In genomic region chr12:42024495-42024830, GRCh38 we compare ENCODE assay signal across 1 cellular context.
TF ChIP-seq lines count a peak whose summit lies in the region.

No MANE protein-coding gene starts in this region.

TF ChIP-seq in HepG2, 621 proteins besides CTCF, POLR2A, EP300 and RAD21 (continued from another document):
- TF ChIP-seq ZUFSP (CRISPR knock-in tag; IDR thresholded peaks at IDR 0.05; ENCODE audit: borderline replicate concordance): no peak
- no peak for TF ChIP-seq ZNF589 (CRISPR knock-in tag; conservative IDR thresholded peaks at IDR 0.05)
- no peak for TF ChIP-seq TOE1 (CRISPR knock-in tag; IDR thresholded peaks at IDR 0.05)
- no peak for TF ChIP-seq ZFYVE20 (CRISPR knock-in tag; IDR thresholded peaks at IDR 0.05; ENCODE audit: borderline replicate concordance, low read depth)
- TF ChIP-seq ZNF44 (CRISPR knock-in tag; IDR thresholded peaks at IDR 0.05): no peak
